ENCODE assay signal across 18 cellular contexts in genomic region chr19:51396175-51396574, GRCh38. TPM values are rescaled to one million over a fixed set of nuclear protein-coding genes. Genes with fewer than 3 reads are reported as not detected.
DNase-seq lines count a peak whose midpoint lies in the region; ATAC-seq and TF ChIP-seq lines count a peak whose summit lies in the region.
"Had no signal": no experiment of that assay in that cellular context is flagged by ENCODE, and none has a peak within 500 bp of the region (broad histone marks: within the 10 kb centered on the region; RNA-seq: fewer than 3 reads in every experiment).

No MANE protein-coding gene starts in this region.

- no peaks in the 10 kb centered on the region for H3K36me3 Mint-ChIP-seq in CD8-positive, alpha-beta memory T cell
- H3K36me3 Mint-ChIP-seq in activated CD8-positive, alpha-beta T cell treated with anti-CD3 and anti-CD28 coated beads for 36 hours (ENCODE audit: low read depth) = peaks cover 23% of the 10 kb centered on the region
- no peaks in the 10 kb centered on the region for H3K36me3 Mint-ChIP-seq in natural killer cell treated with Interleukin-12 subunit alpha and Interleukin-12 subunit beta and Interleukin-15 and Interleukin-18, amount 100 ng/mL, for 72 hours

- H3K4me3 ChIP-seq in BLaER1 treated with 17β-estradiol and CSF1 and Interleukin-3, amounts not matched to agents 10 nM and 100 nM = no peak overlapping the region
- H3K4me3 ChIP-seq in CD8-positive, alpha-beta memory T cell (ENCODE audit: low read length) = no peak overlapping the region
- no peak overlapping the region for H3K4me3 ChIP-seq in aorta (ENCODE audit: low read length in 2 of 2)
- H3K4me3 ChIP-seq: esophagus squamous epithelium, PC-9, psoas muscle, stomach had no signal

- peak overlapping the region in 7 of 8 donors; percentile 12 to 97 (median 87) for H3K27ac Mint-ChIP-seq in CD8-positive, alpha-beta memory T cell
- H3K27ac Mint-ChIP-seq in activated CD8-positive, alpha-beta T cell treated with anti-CD3 and anti-CD28 coated beads for 36 hours = peak overlapping the region; percentile 12
- H3K27ac Mint-ChIP-seq in natural killer cell treated with Interleukin-12 subunit alpha and Interleukin-12 subunit beta and Interleukin-15 and Interleukin-18, amount 100 ng/mL, for 72 hours = peak overlapping the region; percentile 99 to 100

- H3K4me1 ChIP-seq in BLaER1 treated with 17β-estradiol and CSF1 and Interleukin-3, amounts not matched to agents 10 nM and 100 nM = peaks cover 19 to 44% (median 26%) of the 10 kb centered on the region in 10 experiments; a peak in 19 of 20 replicates
- peaks cover 17% of the 10 kb centered on the region for H3K4me1 ChIP-seq in CD8-positive, alpha-beta memory T cell (ENCODE audit: insufficient read depth, low read length)
- no peaks in the 10 kb centered on the region for H3K4me1 ChIP-seq in aorta (ENCODE audit: control insufficient read depth in 1 of 2, insufficient read depth in 2 of 2, low read length in 2 of 2)

- CTCF ChIA-PET in CD8-positive, alpha-beta memory T cell (lab: Charles Lee) = interaction anchor here (0.7 to 3.3 kb wide), 6 partner anchors 21 to 55 kb away, joined by 3 to 10 read pairs (median 6); partner anchors contain the start of genes CLDND2, NKG7 and VSIG10L
- CTCF ChIA-PET in activated CD8-positive, alpha-beta T cell treated with anti-CD3 and anti-CD28 coated beads for 36 hours (lab: Charles Lee) = interaction anchor here (0.7 to 6.8 kb wide), 11 partner anchors 11 to 266 kb away, joined by 3 to 60 read pairs (median 5); partner anchors contain the start of genes ETFB and SIGLEC10

- H3K9ac ChIP-seq in BLaER1 treated with 17β-estradiol and CSF1 and Interleukin-3, amounts not matched to agents 10 nM and 100 nM = peak overlapping the region in 1 of 11 experiments; percentile 7; a peak in 1 of 22 replicates

- H3K9me3 Mint-ChIP-seq in CD8-positive, alpha-beta memory T cell = no peaks in the 10 kb centered on the region
- peaks cover 1% of the 10 kb centered on the region for H3K9me3 Mint-ChIP-seq in activated CD8-positive, alpha-beta T cell treated with anti-CD3 and anti-CD28 coated beads for 36 hours
- peaks cover 3% of the 10 kb centered on the region for H3K9me3 Mint-ChIP-seq in natural killer cell treated with Interleukin-12 subunit alpha and Interleukin-12 subunit beta and Interleukin-15 and Interleukin-18, amount 100 ng/mL, for 72 hours

- H3K4me2 ChIP-seq in BLaER1 treated with 17β-estradiol and CSF1 and Interleukin-3, amounts not matched to agents 10 nM and 100 nM = peak overlapping the region in 6 of 11 experiments; percentile 81 to 91 (median 85); a peak in 4 of 22 replicates

- POLR2A ChIA-PET in CD8-positive, alpha-beta memory T cell (lab: Charles Lee) = interaction anchor here (1.6 to 3.2 kb wide), 3 partner anchors 24 to 28 kb away, joined by 8 to 18 read pairs (median 17); partner anchors contain the start of genes CLDND2 and NKG7
- POLR2A ChIA-PET in activated CD8-positive, alpha-beta T cell treated with anti-CD3 and anti-CD28 coated beads for 36 hours (lab: Charles Lee) = interaction anchor here (0.6 to 3.8 kb wide), 6 partner anchors 15 to 55 kb away, joined by 3 to 40 read pairs (median 8); partner anchors contain the start of genes CLDND2, NKG7 and VSIG10L

- no peaks in the 10 kb centered on the region for H3K36me3 ChIP-seq in BLaER1 treated with 17β-estradiol and CSF1 and Interleukin-3, amounts not matched to agents 10 nM and 100 nM
- no peaks in the 10 kb centered on the region for H3K36me3 ChIP-seq in CD8-positive, alpha-beta memory T cell (ENCODE audit: insufficient read depth, low read length)
- no peaks in the 10 kb centered on the region for H3K36me3 ChIP-seq in aorta (ENCODE audit: control insufficient read depth in 1 of 2, insufficient read depth in 2 of 2, low read length in 1 of 2)
- H3K36me3 ChIP-seq: esophagus squamous epithelium, stomach had no signal

- WGBS in aorta, 2 donors = 92 to 100% methylated on average over 2 of the region's 2 CpGs

- TF ChIP-seq CTCF in activated CD8-positive, alpha-beta T cell treated with anti-CD3 and anti-CD28 coated beads for 36 hours (IDR thresholded peaks at IDR 0.05) = no peak

- peak overlapping the region in 3 of 11 experiments; percentile 15 to 94 (median 87); a peak in 5 of 22 replicates for H3K27ac ChIP-seq in BLaER1 treated with 17β-estradiol and CSF1 and Interleukin-3, amounts not matched to agents 10 nM and 100 nM
- no peak overlapping the region for H3K27ac ChIP-seq in CD8-positive, alpha-beta memory T cell (ENCODE audit: low read depth, low read length)
- no peak overlapping the region for H3K27ac ChIP-seq in aorta (ENCODE audit: low read depth in 1 of 2, low read length in 2 of 2)
- H3K27ac ChIP-seq: PC-9, psoas muscle, stomach had no signal

- DNase-seq in CD8-positive, alpha-beta memory T cell = no peak
- no peak for DNase-seq in activated CD8-positive, alpha-beta T cell treated with anti-CD3 and anti-CD28 coated beads for 36 hours
- DNase-seq in natural killer cell treated with Interleukin-12 subunit alpha and Interleukin-12 subunit beta and Interleukin-15 and Interleukin-18, amount 100 ng/mL, for 72 hours (ENCODE audit: low spot score) = no peak
- DNase-seq in aorta (no peak), NCI-H187 (lab: John Stamatoyannopoulos, UW) (no peak), left ventricle myocardium superior (no peak)
- DNase-seq: activated CD4-positive, CD25-positive, alpha-beta regulatory T cell; esophagus squamous epithelium; NCI-H1930; NCI-H2227 treated with DMSO at 0.1 percent for 48 hours; NCI-H774; PC-9; psoas muscle; stomach; T-helper 17 cell had no signal

- H3K4me1 Mint-ChIP-seq in CD8-positive, alpha-beta memory T cell = peaks cover 37 to 42% (median 40%) of the 10 kb centered on the region in 3 donors
- peaks cover 54% of the 10 kb centered on the region for H3K4me1 Mint-ChIP-seq in activated CD8-positive, alpha-beta T cell treated with anti-CD3 and anti-CD28 coated beads for 36 hours (ENCODE audit: low read depth)
- peaks cover 62 to 63% of the 10 kb centered on the region in 2 donors for H3K4me1 Mint-ChIP-seq in natural killer cell treated with Interleukin-12 subunit alpha and Interleukin-12 subunit beta and Interleukin-15 and Interleukin-18, amount 100 ng/mL, for 72 hours (ENCODE audit: low read depth in 2 of 2)

- H4K20me1 ChIP-seq in BLaER1 treated with 17β-estradiol and CSF1 and Interleukin-3, amounts not matched to agents 10 nM and 100 nM = no peaks in the 10 kb centered on the region

- intact Hi-C loops in activated CD8-positive, alpha-beta T cell treated with anti-CD3 and anti-CD28 coated beads for 36 hours (cut with micrococcal nuclease) = no loop called here
- intact Hi-C loops in aorta (cut with DNase I) (loop anchor here in 1 of 2 donors (10.0 kb wide), 1 partner anchor 199 kb away; no protein-coding TSS in a partner anchor), left ventricle myocardium superior (cut with micrococcal nuclease) (no loop called here)

- peak overlapping the region in 1 of 7 donors; percentile 22 for H3K4me3 Mint-ChIP-seq in CD8-positive, alpha-beta memory T cell
- H3K4me3 Mint-ChIP-seq in activated CD8-positive, alpha-beta T cell treated with anti-CD3 and anti-CD28 coated beads for 36 hours = peak overlapping the region; percentile 98
- peak overlapping the region; percentile 97 for H3K4me3 Mint-ChIP-seq in natural killer cell treated with Interleukin-12 subunit alpha and Interleukin-12 subunit beta and Interleukin-15 and Interleukin-18, amount 100 ng/mL, for 72 hours
- H3K4me3 Mint-ChIP-seq: T-helper 17 cell had no signal

- no peak for ATAC-seq in activated CD8-positive, alpha-beta T cell treated with anti-CD3 and anti-CD28 coated beads for 36 hours
- no peak for ATAC-seq in natural killer cell treated with Interleukin-12 subunit alpha and Interleukin-12 subunit beta and Interleukin-15 and Interleukin-18, amount 100 ng/mL, for 72 hours
- ATAC-seq in aorta (ENCODE audit: low FRiP score) (no peak), left ventricle myocardium superior (no peak)
- ATAC-seq: psoas muscle had no signal

- H3K27me3 ChIP-seq in BLaER1 treated with 17β-estradiol and CSF1 and Interleukin-3, amounts not matched to agents 10 nM and 100 nM = no peaks in the 10 kb centered on the region
- H3K27me3 ChIP-seq in CD8-positive, alpha-beta memory T cell (ENCODE audit: insufficient read depth, low read length, poor library complexity, severe bottlenecking) = no peaks in the 10 kb centered on the region
- no peaks in the 10 kb centered on the region for H3K27me3 ChIP-seq in aorta (ENCODE audit: control insufficient read depth in 1 of 2, insufficient read depth in 2 of 2, low read length in 1 of 2)
- H3K27me3 ChIP-seq: esophagus squamous epithelium, stomach had no signal

- H3K9me3 ChIP-seq in BLaER1 treated with 17β-estradiol and CSF1 and Interleukin-3, amounts not matched to agents 10 nM and 100 nM (replicated peaks in 1 of 11) = peaks cover 0 to 12% (median 2%) of the 10 kb centered on the region in 11 experiments; a peak in 16 of 22 replicates
- H3K9me3 ChIP-seq in CD8-positive, alpha-beta memory T cell (ENCODE audit: low read length) = no peaks in the 10 kb centered on the region
- no peaks in the 10 kb centered on the region for H3K9me3 ChIP-seq in aorta (ENCODE audit: control insufficient read depth, low read length)
- H3K9me3 ChIP-seq: esophagus squamous epithelium, psoas muscle had no signal

- H3K27me3 Mint-ChIP-seq in CD8-positive, alpha-beta memory T cell = peaks cover 0 to 2% of the 10 kb centered on the region in 2 donors
- H3K27me3 Mint-ChIP-seq in activated CD8-positive, alpha-beta T cell treated with anti-CD3 and anti-CD28 coated beads for 36 hours = no peaks in the 10 kb centered on the region
- H3K27me3 Mint-ChIP-seq in natural killer cell treated with Interleukin-12 subunit alpha and Interleukin-12 subunit beta and Interleukin-15 and Interleukin-18, amount 100 ng/mL, for 72 hours = no peaks in the 10 kb centered on the region
- H3K27me3 Mint-ChIP-seq: T-helper 17 cell had no signal

RNA-seq across cellular contexts. Expression of gene C19orf84, which starts 5.8 kb away (rescaled TPM):
- not detected for total RNA-seq in CD8-positive, alpha-beta memory T cell
- not detected for polyA plus RNA-seq in CD8-positive, alpha-beta memory T cell
- not detected for total RNA-seq in activated CD8-positive, alpha-beta T cell treated with anti-CD3 and anti-CD28 coated beads for 36 hours
- under 1 TPM; 0.78 to 0.98 TPM for total RNA-seq in natural killer cell treated with Interleukin-12 subunit alpha and Interleukin-12 subunit beta and Interleukin-15 and Interleukin-18, amount 100 ng/mL, for 72 hours
- total RNA-seq in aorta (not detected), left ventricle myocardium superior (not detected)
- not detected for polyA plus RNA-seq in aorta
- total RNA-seq: chondrocyte, esophagus squamous epithelium, psoas muscle, stomach, T-helper 17 cell had no signal
- polyA plus RNA-seq: neural cell, psoas muscle, stomach had no signal

RNA-seq across cellular contexts. Expression of gene LIM2, which starts 8.4 kb away (rescaled TPM):
- under 1 TPM; 0.66 to 0.93 TPM for total RNA-seq in CD8-positive, alpha-beta memory T cell
- 0.38 TPM for polyA plus RNA-seq in CD8-positive, alpha-beta memory T cell
- 1 to 10 TPM; 1.4 to 2.6 TPM for total RNA-seq in activated CD8-positive, alpha-beta T cell treated with anti-CD3 and anti-CD28 coated beads for 36 hours
- 10 to 100 TPM in 1 of 2 donors, 1 to 10 TPM in 1; 2.1 to 12.6 TPM for total RNA-seq in natural killer cell treated with Interleukin-12 subunit alpha and Interleukin-12 subunit beta and Interleukin-15 and Interleukin-18, amount 100 ng/mL, for 72 hours
- total RNA-seq in aorta (not detected), left ventricle myocardium superior (not detected)
- not detected for polyA plus RNA-seq in aorta
- total RNA-seq: chondrocyte, esophagus squamous epithelium, PC-9, psoas muscle, stomach, T-helper 17 cell had no signal
- polyA plus RNA-seq: neural cell, psoas muscle, stomach had no signal

RNA-seq across cellular contexts. Expression of gene SIGLEC10, which starts 21.3 kb away (rescaled TPM):
- total RNA-seq in CD8-positive, alpha-beta memory T cell = 1 to 10 TPM; 2.4 to 2.9 TPM
- polyA plus RNA-seq in CD8-positive, alpha-beta memory T cell = 1.1 TPM
- total RNA-seq in activated CD8-positive, alpha-beta T cell treated with anti-CD3 and anti-CD28 coated beads for 36 hours = under 1 TPM in 1 of 2 experiments, not detected in 1; 0.32 TPM
- 1 to 10 TPM in 1 of 2 donors, under 1 TPM in 1; 0.28 to 1.5 TPM for total RNA-seq in natural killer cell treated with Interleukin-12 subunit alpha and Interleukin-12 subunit beta and Interleukin-15 and Interleukin-18, amount 100 ng/mL, for 72 hours
- total RNA-seq in aorta (1 to 10 TPM; 4.0 to 4.6 TPM), left ventricle myocardium superior (0.40 TPM)
- polyA plus RNA-seq in aorta = 1 to 10 TPM; 1.2 to 4.6 TPM
- total RNA-seq: chondrocyte, PC-9 had no signal
- polyA plus RNA-seq: neural cell had no signal

RNA-seq across cellular contexts. Expression of gene NKG7, which starts 23.7 kb away (rescaled TPM):
- 100 to 1,000 TPM; 866 to 901 TPM for total RNA-seq in CD8-positive, alpha-beta memory T cell
- 2,087 TPM for polyA plus RNA-seq in CD8-positive, alpha-beta memory T cell
- 100 to 1,000 TPM; 258 to 283 TPM for total RNA-seq in activated CD8-positive, alpha-beta T cell treated with anti-CD3 and anti-CD28 coated beads for 36 hours
- total RNA-seq in natural killer cell treated with Interleukin-12 subunit alpha and Interleukin-12 subunit beta and Interleukin-15 and Interleukin-18, amount 100 ng/mL, for 72 hours = 1,000 to 10,000 TPM; 1,196 to 2,045 TPM
- total RNA-seq in aorta (1 to 10 TPM; 3.3 to 6.7 TPM), left ventricle myocardium superior (0.99 TPM)
- under 1 TPM; 0.38 to 0.59 TPM for polyA plus RNA-seq in aorta
- total RNA-seq: chondrocyte, PC-9 had no signal
- polyA plus RNA-seq: neural cell had no signal

RNA-seq across cellular contexts. Expression of gene CLDND2, which starts 27.4 kb away (rescaled TPM):
- 10 to 100 TPM; 24.9 to 25.0 TPM for total RNA-seq in CD8-positive, alpha-beta memory T cell
- polyA plus RNA-seq in CD8-positive, alpha-beta memory T cell = 1.5 TPM
- 1 to 10 TPM; 5.0 to 5.4 TPM for total RNA-seq in activated CD8-positive, alpha-beta T cell treated with anti-CD3 and anti-CD28 coated beads for 36 hours
- 10 to 100 TPM; 49.6 to 74.3 TPM for total RNA-seq in natural killer cell treated with Interleukin-12 subunit alpha and Interleukin-12 subunit beta and Interleukin-15 and Interleukin-18, amount 100 ng/mL, for 72 hours
- total RNA-seq in aorta (under 1 TPM in 1 of 2 donors, not detected in 1; 0.87 TPM), left ventricle myocardium superior (not detected)
- polyA plus RNA-seq in aorta = 1 to 10 TPM; 2.0 to 3.5 TPM
- total RNA-seq: chondrocyte, esophagus squamous epithelium, stomach had no signal
- polyA plus RNA-seq: neural cell had no signal

Comparison
In these comparisons a context has a peak if more than half of its experiments do, and no peak if none do; other contexts are left out.
1. H3K27ac Mint-ChIP-seq: peak in every context shown above with its lines; median percentile 100 in natural killer cell treated with Interleukin-12 subunit alpha and Interleukin-12 subunit beta and Interleukin-15 and Interleukin-18, amount 100 ng/mL, for 72 hours; 87 in CD8-positive, alpha-beta memory T cell; 12 in activated CD8-positive, alpha-beta T cell treated with anti-CD3 and anti-CD28 coated beads for 36 hours.